Comparison of ENCODE assay signal across 8 cellular contexts in genomic region chr12:106753526-106753925, GRCh38. TPM values are rescaled to one million over a fixed set of nuclear protein-coding genes. Genes with fewer than 3 reads are reported as not detected.
DNase-seq lines count a peak whose midpoint lies in the region; ATAC-seq and TF ChIP-seq lines count a peak whose summit lies in the region.

No MANE protein-coding gene starts in this region.

- no peaks in the 10 kb centered on the region for H3K27me3 Mint-ChIP-seq in activated naive CD4-positive, alpha-beta T cell treated with anti-CD3 and anti-CD28 coated beads, Interleukin-2, amount 10 ng/mL, durations not matched to agents 7 days and 5 days

- no peak for TF ChIP-seq CTCF in GM13977 (IDR thresholded peaks at IDR 0.05; ENCODE audit: extremely low read depth, insufficient read depth, missing control alignments)

- 74% methylated on average over 7 of the region's 7 CpGs for WGBS in thymus

- ATAC-seq in HG02588 (IDR thresholded peaks at IDR 0.05; ENCODE audit: unreplicated experiment): peak; percentile 98

- peak overlapping the region; percentile 47 for H3K27ac ChIP-seq in thymus (ENCODE audit: low read depth)

- H3K36me3 ChIP-seq in thymus (ENCODE audit: control insufficient read depth, insufficient read depth): no peaks in the 10 kb centered on the region

- CTCF ChIA-PET in activated naive CD4-positive, alpha-beta T cell treated with anti-CD3 and anti-CD28 coated beads, Interleukin-2, amount 10 ng/mL, durations not matched to agents 7 days and 5 days (lab: Charles Lee): interaction anchor here (0.8 to 1.8 kb wide), 3 partner anchors 9 to 20 kb away, joined by 3 to 6 read pairs (median 4); no protein-coding TSS in a partner anchor

- no peaks in the 10 kb centered on the region for H3K27me3 ChIP-seq in thymus (ENCODE audit: control insufficient read depth, insufficient read depth)

- DNase-seq in GM13977 (ENCODE audit: low spot score) (peak; percentile 63), NCI-H345 treated with DMSO at 0.1 percent for 48 hours (lab: John Stamatoyannopoulos, UW; ENCODE audit: unreplicated experiment) (peak; percentile 15), NCI-H226 (no peak), AML-193 (lab: John Stamatoyannopoulos, UW) (no peak), NCI-H2107 treated with DMSO at 0.1 percent for 48 hours (lab: John Stamatoyannopoulos, UW; ENCODE audit: unreplicated experiment) (no peak)
- DNase-seq in activated naive CD4-positive, alpha-beta T cell treated with anti-CD3 and anti-CD28 coated beads, Interleukin-2, amount 10 ng/mL, durations not matched to agents 7 days and 5 days: peak; percentile 76

- in situ Hi-C loops in GM13977 (cut with MboI; ENCODE audit: low pct_unique_long_range_greater_than_20kb, low sequenced_read_pairs, unreplicated experiment): no loop called here

- H3K9me3 ChIP-seq in thymus (ENCODE audit: control insufficient read depth): no peaks in the 10 kb centered on the region

- H3K9me3 Mint-ChIP-seq in activated naive CD4-positive, alpha-beta T cell treated with anti-CD3 and anti-CD28 coated beads, Interleukin-2, amount 10 ng/mL, durations not matched to agents 7 days and 5 days: peaks cover 6% of the 10 kb centered on the region

- peaks cover 5% of the 10 kb centered on the region for H3K36me3 Mint-ChIP-seq in activated naive CD4-positive, alpha-beta T cell treated with anti-CD3 and anti-CD28 coated beads, Interleukin-2, amount 10 ng/mL, durations not matched to agents 7 days and 5 days

- peaks cover 27% of the 10 kb centered on the region for H3K4me1 Mint-ChIP-seq in activated naive CD4-positive, alpha-beta T cell treated with anti-CD3 and anti-CD28 coated beads, Interleukin-2, amount 10 ng/mL, durations not matched to agents 7 days and 5 days

- H3K4me3 ChIP-seq in thymus (ENCODE audit: low read length): no peak overlapping the region

- no peak overlapping the region for H3K4me3 Mint-ChIP-seq in activated naive CD4-positive, alpha-beta T cell treated with anti-CD3 and anti-CD28 coated beads, Interleukin-2, amount 10 ng/mL, durations not matched to agents 7 days and 5 days

- H3K4me1 ChIP-seq in thymus (ENCODE audit: control insufficient read depth, insufficient read depth, low read length): peaks cover 5% of the 10 kb centered on the region

- peak overlapping the region; percentile 85 for H3K27ac Mint-ChIP-seq in activated naive CD4-positive, alpha-beta T cell treated with anti-CD3 and anti-CD28 coated beads, Interleukin-2, amount 10 ng/mL, durations not matched to agents 7 days and 5 days

RNA-seq across cellular contexts. Expression of gene RIC8B, which starts 21.0 kb away (rescaled TPM):
- 5.8 TPM for polyA plus RNA-seq in thymus

Comparison
In these comparisons a context has a peak if more than half of its experiments do, and no peak if none do; other contexts are left out.
1. DNase-seq: peak in GM13977 (single experiment), NCI-H345 treated with DMSO at 0.1 percent for 48 hours (single experiment) and activated naive CD4-positive, alpha-beta T cell treated with anti-CD3 and anti-CD28 coated beads, Interleukin-2, amount 10 ng/mL, durations not matched to agents 7 days and 5 days (single experiment); none in NCI-H226 (single experiment), AML-193 (0 of 2) and NCI-H2107 treated with DMSO at 0.1 percent for 48 hours (single experiment).